In the genomic region with DNA sequence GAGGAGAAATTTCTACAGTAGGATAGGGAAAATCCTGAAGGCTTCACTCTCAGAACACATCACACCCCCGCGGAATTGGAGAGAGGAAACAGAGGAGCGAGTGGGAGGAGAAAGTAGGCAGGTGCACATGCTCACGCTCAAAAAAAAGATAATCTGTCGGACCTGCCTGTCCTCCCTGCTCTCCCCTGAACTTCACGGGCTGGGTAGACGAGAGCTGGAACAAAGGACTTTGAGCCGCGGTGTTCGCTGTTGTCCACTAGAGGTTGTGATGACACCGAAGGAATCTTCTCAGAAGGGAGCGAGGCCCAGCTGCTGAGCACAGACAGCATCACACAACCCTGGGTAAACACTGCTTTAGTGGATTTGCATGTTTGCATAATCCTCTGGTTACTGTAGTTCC, we compare ENCODE assay signal across 10 cellular contexts. TPM values are rescaled to one million over a fixed set of nuclear protein-coding genes. Genes with fewer than 3 reads are reported as not detected.
DNase-seq lines count a peak whose midpoint lies in the region; TF ChIP-seq lines count a peak whose summit lies in the region.
"Had no signal": no experiment of that assay in that cellular context is flagged by ENCODE, and none has a peak within 500 bp of the region (broad histone marks: within the 10 kb centered on the region; RNA-seq: fewer than 3 reads in every experiment).

No MANE protein-coding gene starts in this region.

- H3K27me3 Mint-ChIP-seq in T-helper 2 cell treated with Interferon-gamma antibody and Interleukin-4, amounts not matched to agents 5 μg/mL and 100 μg/mL, for 36 hours (ENCODE audit: low read depth): peaks cover 32% of the 10 kb centered on the region

- CTCF ChIA-PET in BJ (lab: Yijun Ruan, JAX): interaction anchor here (0.7 to 1.8 kb wide), 2 partner anchors 184 to 193 kb away, joined by 3 to 4 read pairs; no protein-coding TSS in a partner anchor

- H3K36me3 ChIP-seq in BJ (ENCODE audit: control insufficient read depth, insufficient read depth, low read length): no peaks in the 10 kb centered on the region

- peaks cover 13% of the 10 kb centered on the region for H3K27me3 ChIP-seq in BJ (ENCODE audit: control insufficient read depth, insufficient read depth, low read length)

- no peaks in the 10 kb centered on the region for H3K9me3 Mint-ChIP-seq in T-helper 2 cell treated with Interferon-gamma antibody and Interleukin-4, amounts not matched to agents 5 μg/mL and 100 μg/mL, for 36 hours
- H3K9me3 Mint-ChIP-seq: activated CD4-positive, alpha-beta T cell treated with anti-CD3 and anti-CD28 coated beads, Interleukin-2, amount 10 ng/mL, durations not matched to agents 24 days and 14 days had no signal

- no peak overlapping the region for H3K4me3 Mint-ChIP-seq in T-helper 2 cell treated with Interferon-gamma antibody and Interleukin-4, amounts not matched to agents 5 μg/mL and 100 μg/mL, for 36 hours
- H3K4me3 Mint-ChIP-seq: activated CD4-positive, alpha-beta T cell treated with anti-CD3 and anti-CD28 coated beads, Interleukin-2, amount 10 ng/mL, durations not matched to agents 24 days and 14 days had no signal

- DNase-seq in BJ (ENCODE audit: low read depth): no peak
- no peak for DNase-seq in HFF-Myc (ENCODE audit: extremely low read depth, low read depth)
- DNase-seq in RKO (ENCODE audit: low spot score): peak; percentile 43
- peak; percentile 64 for DNase-seq in islet precursor cell
- no peak for DNase-seq in H4 (ENCODE audit: low spot score)
- no peak for DNase-seq in kidney tubule cell (ENCODE audit: low spot score)
- no peak for DNase-seq in stimulated activated CD4-positive, alpha-beta T cell treated with anti-CD3 and anti-CD28 coated beads, Interleukin-2, amount 100 ng/mL, for 24 hours
- no peak for DNase-seq in T-helper 2 cell treated with Interferon-gamma antibody and Interleukin-4, amounts not matched to agents 5 μg/mL and 100 μg/mL, for 36 hours (ENCODE audit: low spot score)
- DNase-seq: activated CD4-positive, alpha-beta T cell treated with anti-CD3 and anti-CD28 coated beads, Interleukin-2, amount 10 ng/mL, durations not matched to agents 24 days and 14 days; GDM1 had no signal

- TF ChIP-seq CTCF in BJ (IDR thresholded peaks at IDR 0.05; ENCODE audit: insufficient read depth, low read depth, low read length) (peak; percentile 26; the same call in 1 of the 2 replicates), HFF-Myc (IDR thresholded peaks at IDR 0.05; ENCODE audit: low read depth, low read length, missing control alignments) (peak; percentile 12)

- H3K36me3 Mint-ChIP-seq in T-helper 2 cell treated with Interferon-gamma antibody and Interleukin-4, amounts not matched to agents 5 μg/mL and 100 μg/mL, for 36 hours (ENCODE audit: low read depth): no peaks in the 10 kb centered on the region

- H3K4me3 ChIP-seq in BJ (ENCODE audit: low read depth, low read length) (no peak overlapping the region), HFF-Myc (replicated peaks; ENCODE audit: low read depth, low read length) (no peak overlapping the region)

- POLR2A ChIA-PET in BJ (lab: Charles Lee): no interaction called here

- no peak overlapping the region for H3K27ac Mint-ChIP-seq in T-helper 2 cell treated with Interferon-gamma antibody and Interleukin-4, amounts not matched to agents 5 μg/mL and 100 μg/mL, for 36 hours
- H3K27ac Mint-ChIP-seq: activated CD4-positive, alpha-beta T cell treated with anti-CD3 and anti-CD28 coated beads, Interleukin-2, amount 10 ng/mL, durations not matched to agents 24 days and 14 days had no signal

- no peaks in the 10 kb centered on the region for H3K4me1 Mint-ChIP-seq in T-helper 2 cell treated with Interferon-gamma antibody and Interleukin-4, amounts not matched to agents 5 μg/mL and 100 μg/mL, for 36 hours (ENCODE audit: low read depth)
- H3K4me1 Mint-ChIP-seq: activated CD4-positive, alpha-beta T cell treated with anti-CD3 and anti-CD28 coated beads, Interleukin-2, amount 10 ng/mL, durations not matched to agents 24 days and 14 days had no signal

RNA-seq across cellular contexts. Expression of gene SEZ6L, which starts 5.0 kb away (rescaled TPM):
- polyA plus RNA-seq in BJ (2011; rRNA removed): 0.04 TPM in 1 of 2 replicates, not detected in the other
- polyA minus RNA-seq in BJ (2011; rRNA and poly(A)+ RNA removed): not detected in 2 replicates
- total RNA-seq in H4 (2014; rRNA removed; shearing (Covaris generic)): 0.02 TPM in 1 of 2 replicates, not detected in the other
- total RNA-seq: activated CD4-positive, alpha-beta T cell treated with anti-CD3 and anti-CD28 coated beads, Interleukin-2, amount 10 ng/mL, durations not matched to agents 24 days and 14 days had no signal

Comparison
In these comparisons a context has a peak if more than half of its experiments do, and no peak if none do; other contexts are left out.
1. DNase-seq: peak in RKO (single experiment) and islet precursor cell (single experiment); none in BJ (single experiment), HFF-Myc (single experiment), H4 (single experiment), kidney tubule cell (single experiment), stimulated activated CD4-positive, alpha-beta T cell treated with anti-CD3 and anti-CD28 coated beads, Interleukin-2, amount 100 ng/mL, for 24 hours (0 of 2) and T-helper 2 cell treated with Interferon-gamma antibody and Interleukin-4, amounts not matched to agents 5 μg/mL and 100 μg/mL, for 36 hours (single experiment).